In the genomic region with DNA sequence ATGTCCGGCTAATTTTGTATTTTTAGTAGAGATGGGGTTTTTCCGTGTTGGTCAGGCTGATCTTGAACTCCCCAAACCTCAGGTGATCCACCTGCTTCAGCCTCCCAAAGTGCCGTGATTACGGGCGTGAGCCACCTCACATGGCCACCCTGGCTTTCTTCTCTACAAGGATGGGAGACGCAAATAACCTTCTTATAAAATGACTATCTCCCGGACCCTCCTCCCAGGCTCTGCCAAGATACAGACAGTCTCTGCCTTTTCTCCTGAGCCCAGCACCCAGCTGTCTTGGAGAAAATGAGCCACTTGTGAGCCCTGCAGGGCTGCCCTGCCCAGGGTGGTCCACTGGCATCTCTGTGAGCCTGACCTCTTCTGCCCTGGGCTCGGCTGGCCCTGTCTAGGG, we compare ENCODE assay signal across 35 cellular contexts.
"Had no signal": no experiment of that assay in that cellular context is flagged by ENCODE, and none has a peak within 500 bp of the region (broad histone marks: within the 10 kb centered on the region; RNA-seq: fewer than 3 reads in every experiment).

No MANE protein-coding gene starts in this region.

- H3K36me3 ChIP-seq: MG63 had no signal

- H3K4me3 ChIP-seq: MG63 had no signal

- DNase-seq: Karpas-422, Kasumi-1, MG63, MM.1S, MV-4-11, NCI-H1048, NCI-H1092, NCI-H1092 treated with DMSO at 0.1 percent for 48 hours, NCI-H1105, NCI-H1105 treated with DMSO at 0.1 percent for 48 hours, NCI-H1417, NCI-H1417 treated with DMSO at 0.1 percent for 48 hours, NCI-H1436, NCI-H1436 treated with DMSO at 0.1 percent for 48 hours, NCI-H146, NCI-H1694, NCI-H1694 treated with DMSO at 0.1 percent for 48 hours, NCI-H187, NCI-H187 treated with DMSO at 0.1 percent for 48 hours, NCI-H1930, NCI-H2029, NCI-H2029 treated with DMSO at 0.1 percent for 48 hours, NCI-H2081, NCI-H2081 treated with DMSO at 0.1 percent for 48 hours, NCI-H2107, NCI-H2171, NCI-H2171 treated with DMSO at 0.1 percent for 48 hours, NCI-H2227 treated with DMSO at 0.1 percent for 48 hours, NCI-H226, NCI-H345, NCI-H446, NCI-H446 treated with DMSO at 0.1 percent for 48 hours, NCI-H510A, NCI-H510A treated with DMSO at 0.1 percent for 48 hours, NCI-H524 had no signal

- H3K9me3 ChIP-seq: MG63 had no signal
